21 cellular contexts compared by ENCODE assay signal in the genomic region with DNA sequence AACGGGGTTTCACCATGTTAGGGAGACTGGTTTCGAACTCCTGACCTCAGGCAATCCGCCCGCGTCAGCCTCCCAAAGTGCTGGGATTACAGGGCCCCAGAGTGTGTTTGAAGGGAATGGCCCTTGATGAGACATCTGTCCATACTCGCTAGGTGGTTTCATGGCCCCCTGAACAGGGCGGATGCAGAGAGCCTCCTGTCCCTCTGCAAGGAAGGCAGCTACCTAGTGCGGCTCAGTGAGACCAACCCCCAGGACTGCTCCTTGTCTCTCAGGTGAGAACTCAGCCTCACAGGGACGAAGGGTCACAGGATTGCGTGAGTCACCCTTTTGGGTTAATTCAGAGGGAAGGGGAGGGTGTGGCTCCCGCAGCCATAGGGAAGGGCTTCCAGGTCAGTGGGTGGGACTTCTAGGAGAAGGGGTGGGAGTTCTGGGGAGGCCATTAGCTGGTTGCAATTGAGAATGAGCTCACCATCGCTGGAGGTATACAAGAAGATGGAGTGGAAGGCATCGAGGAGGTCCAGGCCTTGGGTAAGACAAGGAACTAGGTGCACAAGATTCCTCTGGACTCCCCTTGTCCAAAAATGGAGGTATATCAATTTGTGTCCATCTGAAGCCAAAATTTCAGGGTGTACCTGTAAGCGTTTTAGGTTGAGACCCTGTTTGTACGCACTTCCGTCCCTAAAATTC. TPM values are rescaled to one million over a fixed set of nuclear protein-coding genes. Genes with fewer than 3 reads are reported as not detected.
A peak's percentile ranks its signal among the peaks of the same experiment; 100 is the strongest.
DNase-seq lines count a peak whose midpoint lies in the region; ATAC-seq, FAIRE-seq and TF ChIP-seq lines count a peak whose summit lies in the region.
"Had no signal": no experiment of that assay in that cellular context is flagged by ENCODE, and none has a peak within 500 bp of the region (broad histone marks: within the 10 kb centered on the region; RNA-seq: fewer than 3 reads in every experiment).

No MANE protein-coding gene starts in this region.

- H3K27ac Mint-ChIP-seq in astrocyte (ENCODE audit: unreplicated experiment) = peak overlapping the region; percentile 47

- peaks cover 2% of the 10 kb centered on the region for H3K9me3 Mint-ChIP-seq in astrocyte (ENCODE audit: unreplicated experiment)

- no peaks in the 10 kb centered on the region for H3K79me1 ChIP-seq in IMR-90 (ENCODE audit: low read depth in 1 of 2, low read length in 2 of 2)

- H3K23ac ChIP-seq in IMR-90 (ENCODE audit: low read depth, low read length) = no peak overlapping the region

- WGBS in IMR-90 (ENCODE audit: extremely low coverage in 2 of 2, insufficient read length in 1 of 2), 2 experiments = 70% methylated on average over 9 of the region's 16 CpGs; no CpG with 5 or more reads in 1 of the 2 experiments

- no peak overlapping the region for H3K4me2 ChIP-seq in IMR-90 (ENCODE audit: low read depth, low read length)
- H3K4me2 ChIP-seq in astrocyte (ENCODE audit: low read length) = no peak overlapping the region
- H3K4me2 ChIP-seq: PC-9 had no signal

- H3K9ac ChIP-seq in IMR-90 (ENCODE audit: low read depth, low read length) (no peak overlapping the region), astrocyte (ENCODE audit: low read length) (no peak overlapping the region)

- intact Hi-C loops in IMR-90 (cut with micrococcal nuclease) = no loop called here

- CTCF ChIA-PET in IMR-90 (lab: Yijun Ruan, JAX) = interaction anchor here (0.6 kb wide), 1 partner anchor 153 kb away, joined by 3 read pairs; no protein-coding TSS in a partner anchor

- no peaks in the 10 kb centered on the region for H3K9me1 ChIP-seq in IMR-90 (ENCODE audit: insufficient read depth, low read length)

- H2AK5ac ChIP-seq in IMR-90 (ENCODE audit: low read depth, low read length) = no peak overlapping the region

- no peak overlapping the region for H2BK120ac ChIP-seq in IMR-90 (ENCODE audit: low read depth, low read length)

- no peak for FAIRE-seq in astrocyte (lab: Jason Lieb, UNC)
- FAIRE-seq: GM12892 had no signal

- dilution Hi-C loops in IMR-90 (cut with HindIII; ENCODE audit: low sequenced_read_pairs, unreplicated experiment) = no loop called here

- no peak overlapping the region for H4K8ac ChIP-seq in IMR-90 (ENCODE audit: low read depth in 2 of 2, low read length in 2 of 2)

- H3K27ac ChIP-seq in IMR-90 (ENCODE audit: insufficient read depth, low read length) (no peak overlapping the region), astrocyte (ENCODE audit: low read depth, low read length) (no peak overlapping the region)
- H3K27ac ChIP-seq: PC-9 had no signal

- no peak overlapping the region for H3K4me3 Mint-ChIP-seq in astrocyte (ENCODE audit: unreplicated experiment)

- H3K56ac ChIP-seq in IMR-90 (ENCODE audit: extremely low read depth, insufficient read depth, low read length) = no peak overlapping the region

- H2BK20ac ChIP-seq in IMR-90 (ENCODE audit: low read depth, low read length) = no peak overlapping the region

- TF ChIP-seq CTCF in IMR-90 (conservative IDR thresholded peaks at IDR 0.05; ENCODE audit: low read depth, low read length) (no peak), astrocyte (IDR thresholded peaks at IDR 0.05; ENCODE audit: insufficient read depth, low read depth, low read length) (no peak)

- in situ Hi-C loops in IMR-90 (cut with MboI; ENCODE audit: low sequenced_read_pairs) = no loop called here

- no peaks in the 10 kb centered on the region for H3K4me1 Mint-ChIP-seq in astrocyte (ENCODE audit: low read depth, unreplicated experiment)

- DNase-seq in ELF-1 (ENCODE audit: low read depth, low spot score) (peak; percentile 44), IMR-90 (no peak), astrocyte (ENCODE audit: low read depth) (no peak), islet precursor cell (peak; percentile 79), mesenteric fat pad (ENCODE audit: low spot score) (no peak)
- no peak for DNase-seq in stimulated activated CD4-positive, alpha-beta T cell treated with anti-CD3 and anti-CD28 coated beads, Interleukin-1b, Interleukin-23, amount 100 ng/mL, for 48 hours
- DNase-seq: AML-193, GDM1, NCI-H1092 treated with DMSO at 0.1 percent for 48 hours, NCI-H1694, NCI-H2107, PC-9, Right ventricle myocardium superior had no signal

- no peaks in the 10 kb centered on the region for H3K79me2 ChIP-seq in astrocyte (ENCODE audit: insufficient read depth, low read length)

- no peaks in the 10 kb centered on the region for H3K9me3 ChIP-seq in IMR-90 (ENCODE audit: control insufficient read depth, insufficient read depth, low read length)
- no peaks in the 10 kb centered on the region for H3K9me3 ChIP-seq in astrocyte (ENCODE audit: insufficient read depth, low read depth, low read length)
- H3K9me3 ChIP-seq: Caco-2 had no signal

- H3K36me3 Mint-ChIP-seq in astrocyte (ENCODE audit: low read depth, unreplicated experiment) = no peaks in the 10 kb centered on the region

- H3K4me3 ChIP-seq in IMR-90 (ENCODE audit: insufficient read depth, low read depth, low read length) = no peak overlapping the region
- no peak overlapping the region for H3K4me3 ChIP-seq in astrocyte (ENCODE audit: insufficient read depth, low read depth, low read length)
- H3K4me3 ChIP-seq: PC-9 had no signal

- no peak overlapping the region for H3K4ac ChIP-seq in IMR-90 (ENCODE audit: low read depth, low read length)

- BruUV-seq in IMR-90 (replicated peaks; lab: Mats Ljungman, UMichigan) = no TSS peak

- H2BK15ac ChIP-seq in IMR-90 (ENCODE audit: low read depth, low read length) = no peak overlapping the region

- no peak for TF ChIP-seq POLR2A in IMR-90 (IDR thresholded peaks at IDR 0.05; ENCODE audit: low read depth, low read length)

- H3K14ac ChIP-seq in IMR-90 (replicated peaks; ENCODE audit: low read depth, low read length) = no peak overlapping the region

- ATAC-seq in IMR-90 (ENCODE audit: low read depth) (no peak), HG02870 (IDR thresholded peaks at IDR 0.05; ENCODE audit: unreplicated experiment) (no peak), HG03520 (IDR thresholded peaks at IDR 0.05; ENCODE audit: unreplicated experiment) (no peak)
- ATAC-seq: SK-N-SH treated with all-trans-retinoic acid at 6 μM for 48 hours had no signal

- no peak overlapping the region for H2BK5ac ChIP-seq in IMR-90 (ENCODE audit: low read depth, low read length, poor library complexity, severe bottlenecking)

- no peak overlapping the region for H3K18ac ChIP-seq in IMR-90 (ENCODE audit: low read depth, low read length)

- H4K5ac ChIP-seq in IMR-90 (ENCODE audit: low read depth, low read length) = no peak overlapping the region

- H3K27me3 Mint-ChIP-seq in astrocyte (ENCODE audit: low read depth, unreplicated experiment) = peaks cover 28% of the 10 kb centered on the region

- H2AK9ac ChIP-seq in IMR-90 (replicated peaks; ENCODE audit: low read depth, low read length, poor library complexity) = peak overlapping the region; percentile 8

- H4K20me1 ChIP-seq in IMR-90 (ENCODE audit: insufficient read depth, low read length) = no peaks in the 10 kb centered on the region
- no peaks in the 10 kb centered on the region for H4K20me1 ChIP-seq in astrocyte (ENCODE audit: insufficient read depth, low read length)

- no peak overlapping the region for H2AFZ ChIP-seq in IMR-90 (replicated peaks; ENCODE audit: low read length, poor library complexity)
- H2AFZ ChIP-seq in astrocyte (ENCODE audit: low read depth, low read length) = no peak overlapping the region
- H2AFZ ChIP-seq: PC-9 had no signal

- H3K36me3 ChIP-seq in IMR-90 (ENCODE audit: control insufficient read depth, insufficient read depth, low read length) (no peaks in the 10 kb centered on the region), astrocyte (ENCODE audit: insufficient read depth, low read length) (no peaks in the 10 kb centered on the region)

- no peak overlapping the region for H4K91ac ChIP-seq in IMR-90 (ENCODE audit: insufficient read depth, low read depth, low read length)

- H3K27me3 ChIP-seq in IMR-90 (ENCODE audit: control insufficient read depth, insufficient read depth, low read length) (peaks cover 20% of the 10 kb centered on the region), astrocyte (ENCODE audit: insufficient read depth, low read length) (peaks cover 10% of the 10 kb centered on the region)

- no peaks in the 10 kb centered on the region for H3K4me1 ChIP-seq in IMR-90 (ENCODE audit: control insufficient read depth, insufficient read depth, low read length)
- no peaks in the 10 kb centered on the region for H3K4me1 ChIP-seq in astrocyte (ENCODE audit: insufficient read depth, low read length)

- TF ChIP-seq RAD21 in IMR-90 (IDR thresholded peaks at IDR 0.05; ENCODE audit: low read length) = no peak

- POLR2A ChIA-PET in IMR-90 (lab: Charles Lee; ENCODE audit: unreplicated experiment) = no interaction called here

TF ChIP-seq in IMR-90, 13 proteins besides CTCF, POLR2A, EP300 and RAD21 (continues in another document):
- TF ChIP-seq RCOR1 (IDR thresholded peaks at IDR 0.05; ENCODE audit: insufficient replicate concordance, low read length) (no peak), RFX5 (IDR thresholded peaks at IDR 0.05; ENCODE audit: low read depth, low read length) (no peak)

RNA-seq across cellular contexts. Expression of a gene that starts 9.2 kb away (rescaled TPM):
- total RNA-seq in IMR-90 (2012; rRNA removed) (not detected in 2 replicates), astrocyte (0.62 and 0.79 TPM in 2 replicates), mesenteric fat pad (not detected)
- polyA plus RNA-seq in IMR-90 (2012; rRNA removed) = not detected in 2 replicates
- not detected in 2 replicates for polyA plus RNA-seq in IMR-90 (2012; cell fraction: cytosol; rRNA removed)
- polyA plus RNA-seq in IMR-90 (2012; cell fraction: nucleus; rRNA removed; ENCODE audit: low replicate concordance) = not detected in 2 replicates
- total RNA-seq: H4, M059J, PC-9, Right ventricle myocardium superior had no signal

RNA-seq across cellular contexts. Expression of a gene that starts 14.0 kb away (rescaled TPM):
- total RNA-seq in IMR-90 (2012; rRNA removed) = not detected in 2 replicates
- not detected in 2 replicates for polyA plus RNA-seq in IMR-90 (2012; rRNA removed)
- not detected in 2 replicates for polyA plus RNA-seq in IMR-90 (2012; cell fraction: cytosol; rRNA removed)
- 0.07 TPM in 1 of 2 replicates, not detected in the other for polyA plus RNA-seq in IMR-90 (2012; cell fraction: nucleus; rRNA removed; ENCODE audit: low replicate concordance)
- total RNA-seq in astrocyte = not detected in 2 replicates
- 0.45 TPM for total RNA-seq in mesenteric fat pad
- total RNA-seq: Caco-2, H4, HT-29, M059J, PC-9 had no signal

RNA-seq across cellular contexts. Expression of a gene that starts 16.2 kb away (rescaled TPM):
- total RNA-seq in IMR-90 (2012; rRNA removed) = 17.4 and 19.2 TPM in 2 replicates
- 23.4 and 24.4 TPM in 2 replicates for polyA plus RNA-seq in IMR-90 (2012; rRNA removed)
- polyA plus RNA-seq in IMR-90 (2012; cell fraction: cytosol; rRNA removed) = 14.6 and 37.7 TPM in 2 replicates
- 53.7 and 112 TPM in 2 replicates for polyA plus RNA-seq in IMR-90 (2012; cell fraction: nucleus; rRNA removed; ENCODE audit: low replicate concordance)
- total RNA-seq in astrocyte = 15.0 and 15.1 TPM in 2 replicates
- total RNA-seq in mesenteric fat pad = not detected
- total RNA-seq: PC-9, Right ventricle myocardium superior had no signal

RNA-seq across cellular contexts. Expression of a gene that starts 41.4 kb away (rescaled TPM):
- total RNA-seq in IMR-90 (2012; rRNA removed) = 15.6 and 20.3 TPM in 2 replicates
- 18.8 and 18.9 TPM in 2 replicates for polyA plus RNA-seq in IMR-90 (2012; rRNA removed)
- 19.0 and 22.4 TPM in 2 replicates for polyA plus RNA-seq in IMR-90 (2012; cell fraction: cytosol; rRNA removed)
- 14.6 and 17.9 TPM in 2 replicates for polyA plus RNA-seq in IMR-90 (2012; cell fraction: nucleus; rRNA removed; ENCODE audit: low replicate concordance)
- total RNA-seq in astrocyte = 12.5 and 14.0 TPM in 2 replicates
- 15.1 TPM for total RNA-seq in mesenteric fat pad

RNA-seq across cellular contexts. Expression of a gene that starts 50.4 kb away (rescaled TPM):
- 1.3 and 1.4 TPM in 2 replicates for total RNA-seq in IMR-90 (2012; rRNA removed)
- polyA plus RNA-seq in IMR-90 (2012; rRNA removed) = 3.2 and 3.4 TPM in 2 replicates
- 7.1 and 7.7 TPM in 2 replicates for polyA plus RNA-seq in IMR-90 (2012; cell fraction: cytosol; rRNA removed)
- 10.0 and 17.1 TPM in 2 replicates for polyA plus RNA-seq in IMR-90 (2012; cell fraction: nucleus; rRNA removed; ENCODE audit: low replicate concordance)
- 1.8 and 5.3 TPM in 2 replicates for total RNA-seq in astrocyte
- 3.0 TPM for total RNA-seq in mesenteric fat pad

Comparison
In these comparisons a context has a peak if more than half of its experiments do, and no peak if none do; other contexts are left out.
1. DNase-seq: peak in ELF-1 (single experiment) and islet precursor cell (single experiment); none in IMR-90 (single experiment), astrocyte (single experiment), stimulated activated CD4-positive, alpha-beta T cell treated with anti-CD3 and anti-CD28 coated beads, Interleukin-1b, Interleukin-23, amount 100 ng/mL, for 48 hours (single experiment) and mesenteric fat pad (single experiment).
2. RNA of a gene that starts 16.2 kb away (total RNA-seq): 17.4 to 19.2 TPM in IMR-90 and 15.0 to 15.1 TPM in astrocyte; not detected in mesenteric fat pad (single experiment); every median in the first group is over 10 times any median in the second.